Comparison of ENCODE assay signal across 16 cellular contexts in the genomic region with DNA sequence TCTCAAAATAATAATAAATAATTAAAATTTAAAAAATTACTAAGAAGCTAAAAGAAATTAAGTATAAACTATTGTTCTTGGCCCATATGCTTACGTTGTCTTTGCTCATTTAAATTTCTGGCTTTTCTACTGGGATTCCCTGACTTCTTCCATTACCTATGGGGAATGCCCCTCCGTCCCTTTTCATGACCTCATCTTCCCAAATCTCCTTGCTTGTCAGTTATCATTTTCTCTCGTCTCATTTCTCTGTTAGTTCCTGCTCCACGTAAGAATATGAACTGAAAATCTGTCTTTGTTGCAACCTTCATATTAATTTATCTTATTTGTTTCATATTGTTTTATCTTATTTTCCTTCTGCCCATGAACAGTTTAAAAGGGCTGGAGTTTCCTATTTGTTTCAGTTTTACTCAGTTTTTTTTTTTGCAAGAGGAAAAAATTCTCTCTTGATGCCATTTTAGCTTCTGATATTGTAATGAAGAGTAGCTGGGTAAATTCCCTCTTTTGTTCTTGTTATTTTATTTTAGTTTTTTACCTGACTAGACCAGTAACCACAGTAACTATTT. TPM values are rescaled to one million over a fixed set of nuclear protein-coding genes. Genes with fewer than 3 reads are reported as not detected.
DNase-seq lines count a peak whose midpoint lies in the region; TF ChIP-seq lines count a peak whose summit lies in the region.
"Had no signal": no experiment of that assay in that cellular context is flagged by ENCODE, and none has a peak within 500 bp of the region (broad histone marks: within the 10 kb centered on the region; RNA-seq: fewer than 3 reads in every experiment).

No MANE protein-coding gene starts in this region.

- H3K4me3 ChIP-seq in PC-9 (no peak overlapping the region), iPS-18a (ENCODE audit: low read length) (no peak overlapping the region), trophoblast cell (ENCODE audit: low read depth, low read length) (no peak overlapping the region)
- H3K4me3 ChIP-seq: GM23248, skin epidermis had no signal

- H4K12ac ChIP-seq in trophoblast cell (ENCODE audit: low read depth, low read length): no peak overlapping the region

- peaks cover 8% of the 10 kb centered on the region; the same call in 1 of the 2 replicates for H3K36me3 ChIP-seq in PC-9 (ENCODE audit: low read depth)
- H3K36me3 ChIP-seq in iPS-18a (ENCODE audit: control insufficient read depth, low read depth, low read length): peaks cover 8% of the 10 kb centered on the region
- peaks cover 2% of the 10 kb centered on the region in 2 experiments for H3K36me3 ChIP-seq in trophoblast cell (ENCODE audit: control insufficient read depth in 1 of 2, insufficient read depth in 2 of 2, low read length in 2 of 2)

- no peak overlapping the region for H4K8ac ChIP-seq in trophoblast cell (ENCODE audit: low read depth, low read length)

- peaks cover 13% of the 10 kb centered on the region for H3K79me1 ChIP-seq in trophoblast cell (ENCODE audit: low read length)

- H3K27me3 ChIP-seq in PC-9 (ENCODE audit: insufficient read depth, low read depth) (no peaks in the 10 kb centered on the region), iPS-18a (ENCODE audit: control insufficient read depth, insufficient read depth, low read length) (no peaks in the 10 kb centered on the region), trophoblast cell (ENCODE audit: insufficient read depth, low read length) (no peaks in the 10 kb centered on the region)

- TF ChIP-seq CTCF in PC-9 (conservative IDR thresholded peaks at IDR 0.05) (no peak), type B pancreatic cell (conservative IDR thresholded peaks at IDR 0.05) (no peak)

- H3K27ac ChIP-seq in PC-9 (peak overlapping the region; percentile 80), iPS-18a (ENCODE audit: low read length) (no peak overlapping the region), trophoblast cell (ENCODE audit: low read depth, low read length) (no peak overlapping the region)
- H3K27ac ChIP-seq: GM23248 had no signal

- peak overlapping the region; percentile 86 for H3K27ac Mint-ChIP-seq in activated naive CD4-positive, alpha-beta T cell treated with anti-CD3 and anti-CD28 coated beads for 36 hours
- H3K27ac Mint-ChIP-seq in type B pancreatic cell: peak overlapping the region; percentile 47

- no TSS peak for BruUV-seq in PC-9 (replicated peaks; lab: Mats Ljungman, UMichigan)

- peaks cover 17% of the 10 kb centered on the region for H4K20me1 ChIP-seq in PC-9 (ENCODE audit: insufficient read depth)

- H3K9me2 ChIP-seq in PC-9 (ENCODE audit: insufficient read depth): no peaks in the 10 kb centered on the region

- no peaks in the 10 kb centered on the region for H3K27me3 Mint-ChIP-seq in activated naive CD4-positive, alpha-beta T cell treated with anti-CD3 and anti-CD28 coated beads for 36 hours (ENCODE audit: low read depth)
- H3K27me3 Mint-ChIP-seq in type B pancreatic cell: no peaks in the 10 kb centered on the region
- H3K27me3 Mint-ChIP-seq: effector memory CD8-positive, alpha-beta T cell had no signal

- H3K18ac ChIP-seq in trophoblast cell (ENCODE audit: low read length): no peak overlapping the region

- H2BK120ac ChIP-seq in trophoblast cell (ENCODE audit: insufficient read depth, low read length, poor library complexity): no peak overlapping the region

- peak overlapping the region; percentile 44 for H3K4me3 Mint-ChIP-seq in activated naive CD4-positive, alpha-beta T cell treated with anti-CD3 and anti-CD28 coated beads for 36 hours
- H3K4me3 Mint-ChIP-seq in type B pancreatic cell: peak overlapping the region; percentile 24

- H2AFZ ChIP-seq in PC-9 (peak overlapping the region; percentile 24; the same call in 1 of the 2 replicates), trophoblast cell (ENCODE audit: insufficient read depth, low read length, poor library complexity) (no peak overlapping the region)
- H2AFZ ChIP-seq: GM23248 had no signal

- no peak overlapping the region for H3K23ac ChIP-seq in trophoblast cell (ENCODE audit: low read length)

- POLR2A ChIA-PET in PC-9 (lab: Charles Lee; ENCODE audit: unreplicated experiment): interaction anchor here (0.6 to 0.7 kb wide), 3 partner anchors 92 to 1342 kb away, joined by 7 read pairs; no protein-coding TSS in a partner anchor

- no peaks in the 10 kb centered on the region for H3K9me3 Mint-ChIP-seq in activated naive CD4-positive, alpha-beta T cell treated with anti-CD3 and anti-CD28 coated beads for 36 hours
- H3K9me3 Mint-ChIP-seq in type B pancreatic cell: no peaks in the 10 kb centered on the region
- H3K9me3 Mint-ChIP-seq: effector memory CD8-positive, alpha-beta T cell had no signal

- no peak overlapping the region for H2BK12ac ChIP-seq in trophoblast cell (ENCODE audit: low read length)

- no peak overlapping the region for H4K91ac ChIP-seq in trophoblast cell (ENCODE audit: low read depth, low read length)

- H3K79me2 ChIP-seq in PC-9 (ENCODE audit: low read depth): peaks cover 37% of the 10 kb centered on the region
- peaks cover 9% of the 10 kb centered on the region for H3K79me2 ChIP-seq in trophoblast cell (ENCODE audit: control insufficient read depth, insufficient read depth, low read length, poor library complexity)

- H3K9me3 ChIP-seq in PC-9 (ENCODE audit: insufficient read depth, low read depth): no peaks in the 10 kb centered on the region
- H3K9me3 ChIP-seq in iPS-18a (ENCODE audit: control insufficient read depth, low read depth, low read length): no peaks in the 10 kb centered on the region
- H3K9me3 ChIP-seq in trophoblast cell (ENCODE audit: insufficient read depth, low read depth, low read length): no peaks in the 10 kb centered on the region

- H3F3A ChIP-seq in PC-9 (ENCODE audit: insufficient read depth, low read depth): peaks cover 32% of the 10 kb centered on the region

- intact Hi-C loops in activated naive CD4-positive, alpha-beta T cell treated with anti-CD3 and anti-CD28 coated beads for 36 hours (cut with micrococcal nuclease): loop anchor here (1.0 to 2.0 kb wide), 3 partner anchors 13 to 153 kb away; no protein-coding TSS in a partner anchor
- intact Hi-C loops in PC-9 (cut with micrococcal nuclease; ENCODE audit: unreplicated experiment): loop anchor here (10.0 kb wide), 1 partner anchor 1269 kb away; a partner anchor contains a TSS

- no CpG with 5 or more reads among the region's 4 CpGs for WGBS in trophoblast cell (ENCODE audit: extremely low coverage, insufficient coverage, insufficient read length)

- H2BK5ac ChIP-seq in trophoblast cell (ENCODE audit: low read depth, low read length, poor library complexity): no peak overlapping the region

- CTCF ChIA-PET in activated naive CD4-positive, alpha-beta T cell treated with anti-CD3 and anti-CD28 coated beads for 36 hours (lab: Charles Lee): interaction anchor here (1.2 to 1.4 kb wide), 2 partner anchors 32 to 138 kb away, joined by 3 read pairs; no protein-coding TSS in a partner anchor
- CTCF ChIA-PET in PC-9 (lab: Charles Lee): interaction anchor here (0.7 kb wide), 1 partner anchor 9 kb away, joined by 3 read pairs; no protein-coding TSS in a partner anchor

- H3K36me3 Mint-ChIP-seq in activated naive CD4-positive, alpha-beta T cell treated with anti-CD3 and anti-CD28 coated beads for 36 hours (ENCODE audit: low read depth): peaks cover 14% of the 10 kb centered on the region
- peaks cover 8% of the 10 kb centered on the region for H3K36me3 Mint-ChIP-seq in type B pancreatic cell

- peaks cover 50% of the 10 kb centered on the region for H3K4me1 Mint-ChIP-seq in activated naive CD4-positive, alpha-beta T cell treated with anti-CD3 and anti-CD28 coated beads for 36 hours (ENCODE audit: low read depth)
- peaks cover 15% of the 10 kb centered on the region for H3K4me1 Mint-ChIP-seq in type B pancreatic cell (ENCODE audit: unreplicated experiment)

- H2AK5ac ChIP-seq in trophoblast cell (ENCODE audit: low read length): no peak overlapping the region

- DNase-seq in activated naive CD4-positive, alpha-beta T cell treated with anti-CD3 and anti-CD28 coated beads for 36 hours: no peak
- no peak for DNase-seq in activated naive CD4-positive, alpha-beta T cell treated with Interleukin-2 at 50 U/mL for 16 hours
- no peak for DNase-seq in PC-9
- DNase-seq in type B pancreatic cell (ENCODE audit: extremely low spot score, unreplicated experiment): no peak
- DNase-seq in trophoblast cell: no peak
- no peak for DNase-seq in NCI-H82 (lab: John Stamatoyannopoulos, UW)
- no peak for DNase-seq in RPMI8226
- DNase-seq: activated naive CD4-positive, alpha-beta T cell treated with anti-CD3 and anti-CD28 coated beads, Interleukin-2, amount 50 U/mL, for 16 hours; central memory CD4-positive, alpha-beta T cell; DMS153; effector memory CD8-positive, alpha-beta T cell; GM23248; mammary epithelial cell; occipital lobe had no signal

- H3K4me2 ChIP-seq in PC-9 (peak overlapping the region; percentile 54), trophoblast cell (ENCODE audit: low read length) (no peak overlapping the region)

- no peak overlapping the region for H3K14ac ChIP-seq in trophoblast cell (ENCODE audit: low read length)

- H3K4me1 ChIP-seq in PC-9 (replicated peaks; ENCODE audit: insufficient read depth): peaks cover 40% of the 10 kb centered on the region
- peaks cover 6% of the 10 kb centered on the region for H3K4me1 ChIP-seq in iPS-18a (ENCODE audit: control insufficient read depth, low read depth, low read length)
- peaks cover 0 to 6% of the 10 kb centered on the region in 2 experiments for H3K4me1 ChIP-seq in trophoblast cell (ENCODE audit: control insufficient read depth in 1 of 2, insufficient read depth in 2 of 2, low read length in 2 of 2)

- no peak overlapping the region for H3K4ac ChIP-seq in trophoblast cell (ENCODE audit: low read depth, low read length)

- H3K9ac ChIP-seq in iPS-18a (ENCODE audit: low read length) (peak overlapping the region; percentile 6), trophoblast cell (ENCODE audit: low read length) (no peak overlapping the region)
- H3K9ac ChIP-seq: GM23248 had no signal

RNA-seq across cellular contexts. Expression of a gene that starts 2.5 kb away (rescaled TPM):
- 10 to 100 TPM; 56.9 to 59.9 TPM for total RNA-seq in activated naive CD4-positive, alpha-beta T cell treated with anti-CD3 and anti-CD28 coated beads for 36 hours
- total RNA-seq in PC-9 (2021) (78.9 and 89.8 TPM in 2 replicates), type B pancreatic cell (ENCODE audit: low replicate concordance) (63.4 and 73.5 TPM in 2 replicates)
- polyA plus RNA-seq in trophoblast cell (2013): 76.0 and 76.3 TPM in 2 replicates
